ENCODE assay signal across 9 cellular contexts in genomic region chr9:77944556-77945261, GRCh38.
DNase-seq lines count a peak whose midpoint lies in the region; ATAC-seq and TF ChIP-seq lines count a peak whose summit lies in the region.
"Had no signal": no experiment of that assay in that cellular context is flagged by ENCODE, and none has a peak within 500 bp of the region (broad histone marks: within the 10 kb centered on the region; RNA-seq: fewer than 3 reads in every experiment).

No MANE protein-coding gene starts in this region.

- H3K4me3 Mint-ChIP-seq in T-cell, result peak overlapping the region; percentile 23 to 71 (median 66)
- H3K4me3 Mint-ChIP-seq: activated B cell treated with CpG ODN at 0.5 μM for 24 hours had no signal

- no peaks in the 10 kb centered on the region for H3K9me3 Mint-ChIP-seq in T-cell
- H3K9me3 Mint-ChIP-seq: activated B cell treated with CpG ODN at 0.5 μM for 24 hours had no signal

- CTCF ChIA-PET in T-cell (lab: Charles Lee), result interaction anchor here (1.0 to 1.2 kb wide), 2 partner anchors 90 to 130 kb away, joined by 3 read pairs; no protein-coding TSS in a partner anchor

- no peak overlapping the region for H3K4me3 ChIP-seq in fibroblast of the aortic adventitia (ENCODE audit: low read depth, low read length)
- peak overlapping the region; percentile 51 to 64 for H3K4me3 ChIP-seq in neutrophil (ENCODE audit: low read depth in 1 of 2, low read length in 1 of 2)
- no peak overlapping the region for H3K4me3 ChIP-seq in effector memory CD4-positive, alpha-beta T cell (ENCODE audit: insufficient read depth, low read depth, low read length, poor library complexity, severe bottlenecking)

- DNase-seq in GF-D8 (lab: John Stamatoyannopoulos, UW) (peak; percentile 77), T-cell (peak in 22 of 34 experiments; percentile 1 to 38 (median 14)), fibroblast of the aortic adventitia (ENCODE audit: low read depth) (peak; percentile 54), HuH-7 (ENCODE audit: low spot score) (no peak), DMS153 treated with DMSO at 0.1 percent for 48 hours (lab: John Stamatoyannopoulos, UW; ENCODE audit: unreplicated experiment) (no peak)
- no peak for DNase-seq in effector memory CD4-positive, alpha-beta T cell
- DNase-seq: activated B cell treated with CpG ODN at 0.5 μM for 24 hours had no signal

- no peaks in the 10 kb centered on the region for H3K27me3 Mint-ChIP-seq in T-cell

- H3K36me3 Mint-ChIP-seq in T-cell, result no peaks in the 10 kb centered on the region

- H3K36me3 ChIP-seq in neutrophil, result no peaks in the 10 kb centered on the region
- H3K36me3 ChIP-seq in effector memory CD4-positive, alpha-beta T cell (ENCODE audit: control insufficient read depth, insufficient read depth, low read length), result no peaks in the 10 kb centered on the region

- peak; percentile 46 to 79 (median 61) for ATAC-seq in T-cell (replicated peaks in 1 of 4)
- no peak for ATAC-seq in HG03159 (IDR thresholded peaks at IDR 0.05; ENCODE audit: unreplicated experiment)

- peak overlapping the region; percentile 83 for H3K27ac ChIP-seq in neutrophil
- no peak overlapping the region for H3K27ac ChIP-seq in effector memory CD4-positive, alpha-beta T cell (ENCODE audit: insufficient read depth, low read length, poor library complexity, severe bottlenecking)

- H3K4me1 ChIP-seq in neutrophil (ENCODE audit: control insufficient read depth in 1 of 2, insufficient read depth in 1 of 2, low read depth in 1 of 2, low read length in 1 of 2), result peaks cover 75 to 81% of the 10 kb centered on the region in 2 experiments
- H3K4me1 ChIP-seq in effector memory CD4-positive, alpha-beta T cell (ENCODE audit: control insufficient read depth, insufficient read depth, low read length, poor library complexity, severe bottlenecking), result peaks cover 13% of the 10 kb centered on the region

- H3K4me1 Mint-ChIP-seq in T-cell, result peaks cover 62 to 80% (median 66%) of the 10 kb centered on the region in 3 donors

- POLR2A ChIA-PET in T-cell (lab: Charles Lee), result interaction anchor here in 1 of 2 donors (0.6 kb wide), 1 partner anchor 55 kb away, joined by 3 read pairs; no protein-coding TSS in a partner anchor

- no peaks in the 10 kb centered on the region for H3K27me3 ChIP-seq in neutrophil
- H3K27me3 ChIP-seq in effector memory CD4-positive, alpha-beta T cell (replicated peaks; ENCODE audit: control insufficient read depth, insufficient read depth, low read length, poor library complexity, severe bottlenecking), result no peaks in the 10 kb centered on the region

- peak overlapping the region; percentile 77 to 92 for H3K27ac Mint-ChIP-seq in T-cell
- H3K27ac Mint-ChIP-seq: activated B cell treated with CpG ODN at 0.5 μM for 24 hours had no signal

- no peaks in the 10 kb centered on the region for H3K9me3 ChIP-seq in neutrophil
- no peaks in the 10 kb centered on the region for H3K9me3 ChIP-seq in effector memory CD4-positive, alpha-beta T cell (ENCODE audit: control insufficient read depth, low read length)

- peak; percentile 11 for TF ChIP-seq CTCF in fibroblast of the aortic adventitia (IDR thresholded peaks at IDR 0.05; ENCODE audit: insufficient read depth, low read length)
- no peak for TF ChIP-seq CTCF in neutrophil (IDR thresholded peaks at IDR 0.05)

Comparison
In these comparisons a context has a peak if more than half of its experiments do, and no peak if none do; other contexts are left out.
1. DNase-seq: peak in GF-D8 (single experiment), T-cell (22 of 34) and fibroblast of the aortic adventitia (single experiment); none in HuH-7 (single experiment), effector memory CD4-positive, alpha-beta T cell (0 of 3) and DMS153 treated with DMSO at 0.1 percent for 48 hours (single experiment).
2. H3K4me3 ChIP-seq: peak in neutrophil (2 of 2); none in fibroblast of the aortic adventitia (single experiment) and effector memory CD4-positive, alpha-beta T cell (single experiment).